Comparison of ENCODE assay signal across 8 cellular contexts in genomic region chr5:36777105-36777757, GRCh38.
DNase-seq lines count a peak whose midpoint lies in the region; ATAC-seq, FAIRE-seq and TF ChIP-seq lines count a peak whose summit lies in the region.

No MANE protein-coding gene starts in this region.

- peaks cover 11% of the 10 kb centered on the region for H3K27me3 Mint-ChIP-seq in CD8-positive, alpha-beta T cell (ENCODE audit: low read depth)

- peak; percentile 24; the same call in 1 of the 2 replicates for TF ChIP-seq RAD21 in Ishikawa (IDR thresholded peaks at IDR 0.05; ENCODE audit: low read depth)

- H3K27ac Mint-ChIP-seq in CD8-positive, alpha-beta T cell = no peak overlapping the region

- POLR2A ChIA-PET in BJ (lab: Charles Lee) = no interaction called here
- POLR2A ChIA-PET in CD8-positive, alpha-beta T cell (lab: Charles Lee) = no interaction called here

- TF ChIP-seq EP300 in Ishikawa (IDR thresholded peaks at IDR 0.05; ENCODE audit: borderline replicate concordance) = no peak

- no peak for ATAC-seq in HG03520 (IDR thresholded peaks at IDR 0.05; ENCODE audit: unreplicated experiment)
- ATAC-seq in CD8-positive, alpha-beta T cell = no peak

- no peaks in the 10 kb centered on the region for H3K27me3 ChIP-seq in BJ (ENCODE audit: control insufficient read depth, insufficient read depth, low read length)
- no peaks in the 10 kb centered on the region for H3K27me3 ChIP-seq in CD8-positive, alpha-beta T cell (ENCODE audit: insufficient read depth, low read length)

- H3K4me1 Mint-ChIP-seq in CD8-positive, alpha-beta T cell (ENCODE audit: low read depth) = no peaks in the 10 kb centered on the region

- FAIRE-seq in GM12892 (lab: Jason Lieb, UNC) = no peak

- TF ChIP-seq CTCF in BJ (IDR thresholded peaks at IDR 0.05; ENCODE audit: insufficient read depth, low read depth, low read length) = peak; percentile 52
- peak; percentile 51 for TF ChIP-seq CTCF in astrocyte of the spinal cord (IDR thresholded peaks at IDR 0.05; ENCODE audit: low read depth, low read length)
- TF ChIP-seq CTCF in CD8-positive, alpha-beta T cell (IDR thresholded peaks at IDR 0.05) = no peak

- in situ Hi-C loops in astrocyte of the spinal cord (cut with HindIII; ENCODE audit: low sequenced_read_pairs) = no loop called here

- CTCF ChIA-PET in BJ (lab: Yijun Ruan, JAX) = interaction anchor here (0.6 to 1.7 kb wide), 5 partner anchors 9 to 231 kb away, joined by 3 to 6 read pairs (median 3); no protein-coding TSS in a partner anchor
- CTCF ChIA-PET in CD8-positive, alpha-beta T cell (lab: Charles Lee) = no interaction called here

- no peak overlapping the region for H3K4me3 ChIP-seq in BJ (ENCODE audit: low read depth, low read length)
- H3K4me3 ChIP-seq in astrocyte of the spinal cord (ENCODE audit: low read depth, low read length) = no peak overlapping the region
- H3K4me3 ChIP-seq in CD8-positive, alpha-beta T cell (ENCODE audit: low read depth, low read length) = no peak overlapping the region

- H3K4me3 Mint-ChIP-seq in CD8-positive, alpha-beta T cell = no peak overlapping the region

- H3K9me3 Mint-ChIP-seq in CD8-positive, alpha-beta T cell = peaks cover 8% of the 10 kb centered on the region

- intact Hi-C loops in CD8-positive, alpha-beta T cell (cut with DNase I, micrococcal nuclease) = no loop called here

- no peaks in the 10 kb centered on the region for H3K36me3 Mint-ChIP-seq in CD8-positive, alpha-beta T cell

- H3K36me3 ChIP-seq in BJ (ENCODE audit: control insufficient read depth, insufficient read depth, low read length) = no peaks in the 10 kb centered on the region
- H3K36me3 ChIP-seq in CD8-positive, alpha-beta T cell (ENCODE audit: insufficient read depth, low read length) = no peaks in the 10 kb centered on the region

- H3K9me3 ChIP-seq in CD8-positive, alpha-beta T cell (ENCODE audit: low read length) = no peaks in the 10 kb centered on the region

- H3K4me1 ChIP-seq in CD8-positive, alpha-beta T cell (ENCODE audit: insufficient read depth, low read length) = no peaks in the 10 kb centered on the region

- TF ChIP-seq POLR2A in GM12892 (IDR thresholded peaks at IDR 0.05; ENCODE audit: low read depth, low read length) = no peak

- H3K27ac ChIP-seq in CD8-positive, alpha-beta T cell (ENCODE audit: low read depth, low read length) = no peak overlapping the region

- DNase-seq in BJ (ENCODE audit: low read depth) (no peak), astrocyte of the spinal cord (ENCODE audit: low read depth, low spot score) (peak; percentile 34), left kidney (ENCODE audit: low read depth, low spot score) (peak; percentile 79), GM12892 (ENCODE audit: insufficient read length) (no peak), NCI-H2196 treated with DMSO at 0.1 percent for 48 hours (lab: John Stamatoyannopoulos, UW; ENCODE audit: unreplicated experiment) (no peak)
- no peak for DNase-seq in CD8-positive, alpha-beta T cell

TF ChIP-seq in Ishikawa, 13 proteins besides CTCF, POLR2A, EP300 and RAD21:
- TF ChIP-seq EGR1 (IDR thresholded peaks at IDR 0.05) (no peak), NFIC (IDR thresholded peaks at IDR 0.05) (no peak), CEBPB (IDR thresholded peaks at IDR 0.05) (no peak), CREB1 (IDR thresholded peaks at IDR 0.05; ENCODE audit: low read depth) (no peak), TAF1 (IDR thresholded peaks at IDR 0.05; ENCODE audit: low read depth) (no peak), YY1 (IDR thresholded peaks at IDR 0.05; ENCODE audit: low read depth) (no peak), REST (IDR thresholded peaks at IDR 0.05; ENCODE audit: low read depth) (no peak), FOXM1 (IDR thresholded peaks at IDR 0.05; ENCODE audit: borderline replicate concordance, low read depth) (no peak), USF1 (IDR thresholded peaks at IDR 0.05) (no peak), ZBTB7A (IDR thresholded peaks at IDR 0.05; ENCODE audit: low read depth) (no peak), TEAD4 (IDR thresholded peaks at IDR 0.05) (no peak), MAX (IDR thresholded peaks at IDR 0.05) (no peak), TCF12 (IDR thresholded peaks at IDR 0.05; ENCODE audit: low read depth) (no peak)
TF ChIP-seq in Ishikawa: peak in this region for 0.

Comparison
In these comparisons a context has a peak if more than half of its experiments do, and no peak if none do; other contexts are left out.
1. DNase-seq: peak in astrocyte of the spinal cord (single experiment) and left kidney (single experiment); none in BJ (single experiment), GM12892 (single experiment), CD8-positive, alpha-beta T cell (0 of 7) and NCI-H2196 treated with DMSO at 0.1 percent for 48 hours (single experiment).